In genomic region chr12:74689071-74689655, GRCh38 we compare ENCODE assay signal across 8 cellular contexts.
DNase-seq lines count a peak whose midpoint lies in the region; ATAC-seq and TF ChIP-seq lines count a peak whose summit lies in the region.

No MANE protein-coding gene starts in this region.

- H3K36me3 ChIP-seq in WERI-Rb-1, result no peaks in the 10 kb centered on the region

- H3K27ac ChIP-seq in WERI-Rb-1, result no peak overlapping the region

- H3K9me3 ChIP-seq in WERI-Rb-1 (ENCODE audit: severe bottlenecking), result no peaks in the 10 kb centered on the region

- POLR2A ChIA-PET in AG04449 (lab: Yijun Ruan, JAX), result no interaction called here

- TF ChIP-seq CTCF in AG04449 (IDR thresholded peaks at IDR 0.05; ENCODE audit: insufficient read depth, low read length, missing control alignments) (peak; percentile 34), WERI-Rb-1 (IDR thresholded peaks at IDR 0.05; ENCODE audit: low read depth, low read length) (peak; percentile 30; the same call in 1 of the 2 replicates)

- DNase-seq in AG04449 (ENCODE audit: low read depth, low spot score) (peak; percentile 33), NCI-H1417 (lab: John Stamatoyannopoulos, UW) (peak; percentile 31 to 88 (median 59)), WERI-Rb-1 (no peak), iris pigment epithelial cell (ENCODE audit: low read depth) (peak; percentile 65), T-helper 9 cell (no peak)

- CTCF ChIA-PET in AG04449 (lab: Yijun Ruan, JAX), result interaction anchor here (0.7 to 3.7 kb wide), 25 partner anchors 9 to 822 kb away, joined by 3 to 16 read pairs (median 4); partner anchors contain the start of genes CAPS2 and GLIPR1L1

- ATAC-seq in GM18868 (IDR thresholded peaks at IDR 0.05; ENCODE audit: unreplicated experiment) (peak; percentile 75), GM21786 (IDR thresholded peaks at IDR 0.05; ENCODE audit: unreplicated experiment) (no peak), HG03571 (IDR thresholded peaks at IDR 0.05; ENCODE audit: unreplicated experiment) (no peak)

- H3K4me3 ChIP-seq in AG04449 (ENCODE audit: low read depth, low read length) (no peak overlapping the region), WERI-Rb-1 (ENCODE audit: low read depth, low read length) (no peak overlapping the region)

- H3K27me3 ChIP-seq in WERI-Rb-1 (ENCODE audit: insufficient read depth, low read depth, severe bottlenecking), result no peaks in the 10 kb centered on the region

Comparison
In these comparisons a context has a peak if more than half of its experiments do, and no peak if none do; other contexts are left out.
1. DNase-seq: peak in AG04449 (single experiment), NCI-H1417 (3 of 3) and iris pigment epithelial cell (single experiment); none in WERI-Rb-1 (single experiment) and T-helper 9 cell (single experiment).